In genomic region chr14:80565001-80565400, GRCh38 we compare ENCODE assay signal across 18 cellular contexts.
"Had no signal": no experiment of that assay in that cellular context is flagged by ENCODE, and none has a peak within 500 bp of the region (broad histone marks: within the 10 kb centered on the region; RNA-seq: fewer than 3 reads in every experiment).

No MANE protein-coding gene starts in this region.

- H3K9me3 ChIP-seq: SK-N-SH had no signal

- H3K9ac ChIP-seq: SK-N-SH had no signal

- H3K4me2 ChIP-seq: SK-N-SH had no signal

- H3K9me2 ChIP-seq: SK-N-SH had no signal

- H3K27ac ChIP-seq: HL-60, RWPE1 had no signal

- DNase-seq: KBM-7, MV-4-11, NCI-H1048, NCI-H1105, NCI-H1417, NCI-H1436 treated with DMSO at 0.1 percent for 48 hours, NCI-H1694, NCI-H187 treated with DMSO at 0.1 percent for 48 hours, NCI-H2107, NCI-H2227 treated with DMSO at 0.1 percent for 48 hours, NCI-H524, NCI-H526 treated with DMSO at 0.1 percent for 48 hours, NCI-H774, SHP77, SK-N-SH, SW 1271 had no signal
